Comparison of ENCODE assay signal across 9 cellular contexts in genomic region chr3:188348445-188349244, GRCh38.
DNase-seq lines count a peak whose midpoint lies in the region; ATAC-seq and TF ChIP-seq lines count a peak whose summit lies in the region.
"Had no signal": no experiment of that assay in that cellular context is flagged by ENCODE, and none has a peak within 500 bp of the region (broad histone marks: within the 10 kb centered on the region; RNA-seq: fewer than 3 reads in every experiment).

No MANE protein-coding gene starts in this region.

- no peak for ATAC-seq in GM21529 (IDR thresholded peaks at IDR 0.05; ENCODE audit: unreplicated experiment)
- no peak for ATAC-seq in activated CD8-positive, alpha-beta memory T cell treated with anti-CD3 and anti-CD28 coated beads, Interleukin-2, amount 10 ng/mL, durations not matched to agents 7 days and 5 days

- no peak overlapping the region for H3K27ac Mint-ChIP-seq in activated CD8-positive, alpha-beta memory T cell treated with anti-CD3 and anti-CD28 coated beads, Interleukin-2, amount 10 ng/mL, durations not matched to agents 7 days and 5 days

- H3K36me3 ChIP-seq in SJCRH30: no peaks in the 10 kb centered on the region

- H3K9me3 Mint-ChIP-seq in activated CD8-positive, alpha-beta memory T cell treated with anti-CD3 and anti-CD28 coated beads, Interleukin-2, amount 10 ng/mL, durations not matched to agents 7 days and 5 days (ENCODE audit: low read depth): no peaks in the 10 kb centered on the region

- DNase-seq in G401 (ENCODE audit: low spot score) (peak; percentile 35), SJCRH30 (peak; percentile 7 to 27), foreskin melanocyte (peak; percentile 54), retinal pigment epithelial cell (ENCODE audit: low read depth) (peak; percentile 100), retina (no peak), NCI-H1436 (lab: John Stamatoyannopoulos, UW) (no peak)
- no peak for DNase-seq in activated CD8-positive, alpha-beta memory T cell treated with anti-CD3 and anti-CD28 coated beads, Interleukin-2, amount 10 ng/mL, durations not matched to agents 7 days and 5 days
- DNase-seq: NCI-H446 treated with DMSO at 0.1 percent for 48 hours had no signal

- H3K27me3 Mint-ChIP-seq in activated CD8-positive, alpha-beta memory T cell treated with anti-CD3 and anti-CD28 coated beads, Interleukin-2, amount 10 ng/mL, durations not matched to agents 7 days and 5 days: peaks cover 17% of the 10 kb centered on the region

- no peak overlapping the region for H3K27ac ChIP-seq in SJCRH30

- H3K9me3 ChIP-seq in SJCRH30 (replicated peaks): no peaks in the 10 kb centered on the region

- no peaks in the 10 kb centered on the region for H3K4me1 ChIP-seq in SJCRH30

- in situ Hi-C loops in G401 (cut with HindIII; ENCODE audit: low sequenced_read_pairs): no loop called here

- no peaks in the 10 kb centered on the region for H3K4me1 Mint-ChIP-seq in activated CD8-positive, alpha-beta memory T cell treated with anti-CD3 and anti-CD28 coated beads, Interleukin-2, amount 10 ng/mL, durations not matched to agents 7 days and 5 days

- H3K36me3 Mint-ChIP-seq in activated CD8-positive, alpha-beta memory T cell treated with anti-CD3 and anti-CD28 coated beads, Interleukin-2, amount 10 ng/mL, durations not matched to agents 7 days and 5 days: peaks cover 4% of the 10 kb centered on the region

- CTCF ChIA-PET in activated CD8-positive, alpha-beta memory T cell treated with anti-CD3 and anti-CD28 coated beads, Interleukin-2, amount 10 ng/mL, durations not matched to agents 7 days and 5 days (lab: Charles Lee): no interaction called here

- no peaks in the 10 kb centered on the region for H3K27me3 ChIP-seq in SJCRH30

- H3K4me3 ChIP-seq in SJCRH30 (no peak overlapping the region), retinal pigment epithelial cell (ENCODE audit: low read length) (no peak overlapping the region)

- TF ChIP-seq CTCF in retinal pigment epithelial cell (conservative IDR thresholded peaks at IDR 0.05; ENCODE audit: low read depth, low read length): no peak

- no peak overlapping the region for H3K4me3 Mint-ChIP-seq in activated CD8-positive, alpha-beta memory T cell treated with anti-CD3 and anti-CD28 coated beads, Interleukin-2, amount 10 ng/mL, durations not matched to agents 7 days and 5 days

Comparison
In these comparisons a context has a peak if more than half of its experiments do, and no peak if none do; other contexts are left out.
1. DNase-seq: peak in G401 (single experiment), SJCRH30 (2 of 2), foreskin melanocyte (single experiment) and retinal pigment epithelial cell (single experiment); none in retina (single experiment), NCI-H1436 (single experiment) and activated CD8-positive, alpha-beta memory T cell treated with anti-CD3 and anti-CD28 coated beads, Interleukin-2, amount 10 ng/mL, durations not matched to agents 7 days and 5 days (single experiment).